ENCODE assay signal across 10 cellular contexts in genomic region chr16:11349599-11350276, GRCh38. TPM values are rescaled to one million over a fixed set of nuclear protein-coding genes. Genes with fewer than 3 reads are reported as not detected.
A peak's percentile ranks its signal among the peaks of the same experiment; 100 is the strongest.
DNase-seq lines count a peak whose midpoint lies in the region; ATAC-seq and TF ChIP-seq lines count a peak whose summit lies in the region.
"Had no signal": no experiment of that assay in that cellular context is flagged by ENCODE, and none has a peak within 500 bp of the region (broad histone marks: within the 10 kb centered on the region; RNA-seq: fewer than 3 reads in every experiment).

No MANE protein-coding gene starts in this region.

- no peak overlapping the region for H3K4me3 ChIP-seq in prostate gland

- intact Hi-C loops in prostate gland (cut with DNase I) = loop anchor here (2.0 kb wide), 1 partner anchor 95 kb away; no protein-coding TSS in a partner anchor

- no peaks in the 10 kb centered on the region for H3K9me3 ChIP-seq in prostate gland

- TF ChIP-seq POLR2A in prostate gland (IDR thresholded peaks at IDR 0.05) = no peak

- TF ChIP-seq CTCF in prostate gland (IDR thresholded peaks at IDR 0.05) = no peak

- 12% methylated on average over 14 of the region's 14 CpGs for WGBS in prostate gland

- DNase-seq in EH (ENCODE audit: low read depth) = peak; percentile 91
- peak; percentile 94 for DNase-seq in RPMI7951 (ENCODE audit: low read depth)
- DNase-seq in foreskin melanocyte = peak; percentile 97
- DNase-seq in prostate gland (ENCODE audit: low spot score) = peak; percentile 81
- no peak for DNase-seq in D341Med (ENCODE audit: low spot score)
- DNase-seq: cerebellar nuclear complex, NCI-H2171 treated with DMSO at 0.1 percent for 48 hours had no signal

- H3K27me3 ChIP-seq in prostate gland (replicated peaks; ENCODE audit: insufficient read depth) = no peaks in the 10 kb centered on the region

- H3K36me3 ChIP-seq in prostate gland = no peaks in the 10 kb centered on the region

- peak overlapping the region; percentile 76 to 78 for H3K27ac ChIP-seq in prostate gland

- ATAC-seq in GM21786 (IDR thresholded peaks at IDR 0.05; ENCODE audit: unreplicated experiment) = no peak
- no peak for ATAC-seq in HG03095 (IDR thresholded peaks at IDR 0.05; ENCODE audit: unreplicated experiment)
- ATAC-seq in GM18909 (IDR thresholded peaks at IDR 0.05; ENCODE audit: poor library complexity, unreplicated experiment) = no peak

- peaks cover 8% of the 10 kb centered on the region for H3K4me1 ChIP-seq in prostate gland (replicated peaks)

RNA-seq across cellular contexts. Expression of gene RMI2, which starts 4.5 kb away (rescaled TPM):
- total RNA-seq in RPMI7951 (2014; rRNA removed; shearing (Covaris generic)) = 33.2 and 33.4 TPM in 2 replicates
- 10 to 100 TPM in 1 of 2 donors, 1 to 10 TPM in 1; 6.0 to 16.3 TPM for total RNA-seq in prostate gland
